ENCODE assay signal across 23 cellular contexts in the genomic region with DNA sequence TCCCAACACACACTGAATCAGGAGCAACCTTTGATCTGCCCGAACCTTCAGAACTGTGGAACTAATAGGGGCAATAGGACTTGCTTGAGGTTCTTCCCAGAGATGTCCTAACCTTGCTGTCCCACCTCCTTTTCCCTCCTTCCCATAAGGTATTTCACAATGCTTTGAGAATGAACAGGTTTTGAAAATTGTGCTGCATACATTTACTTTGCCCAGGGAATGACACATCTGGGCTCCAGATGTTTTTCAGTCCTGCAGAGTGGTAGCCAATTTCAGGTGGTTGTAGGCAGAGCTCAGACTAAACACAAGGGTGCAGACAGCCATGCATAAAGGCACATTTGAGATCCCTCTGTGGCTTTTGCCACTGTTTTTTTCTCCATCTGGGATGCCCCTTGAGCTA.
"Had no signal": no experiment of that assay in that cellular context is flagged by ENCODE, and none has a peak within 500 bp of the region (broad histone marks: within the 10 kb centered on the region; RNA-seq: fewer than 3 reads in every experiment).

No MANE protein-coding gene starts in this region.

- ATAC-seq: activated CD4-positive, CD25-positive, alpha-beta regulatory T cell treated with anti-CD3 and anti-CD28 coated beads, Interleukin-2, amount 50 U/mL, for 24 hours; activated CD8-positive, alpha-beta memory T cell treated with anti-CD3 and anti-CD28 coated beads, Interleukin-2, amount 10 ng/mL, durations not matched to agents 7 days and 5 days; activated CD8-positive, alpha-beta T cell treated with anti-CD3 and anti-CD28 coated beads for 36 hours; left lobe of liver; right lobe of liver; stimulated activated effector memory CD8-positive, alpha-beta T cell treated with anti-CD3 and anti-CD28 coated beads, Interleukin-12 subunit alpha, Interleukin-12 subunit beta, amount 100 ng/mL, for 72 hours; stimulated activated naive CD8-positive, alpha-beta T cell treated with anti-CD3 and anti-CD28 coated beads, Interleukin-15, amount 100 ng/mL, for 72 hours had no signal

- H3K36me3 ChIP-seq: ascending aorta, right lobe of liver, tibial nerve had no signal

- H3K4me3 ChIP-seq: ascending aorta, coronary artery, hepatocyte, lung, right lobe of liver, tibial nerve had no signal

- H3K27ac ChIP-seq: ascending aorta, coronary artery, hepatocyte, parathyroid adenoma, right lobe of liver, tibial nerve, VCaP had no signal

- H3K27me3 ChIP-seq: ascending aorta, hepatocyte, right lobe of liver, tibial nerve had no signal

- H3K9me3 ChIP-seq: ascending aorta, right lobe of liver, tibial nerve had no signal

- DNase-seq: activated CD4-positive, alpha-beta T cell treated with anti-CD3 and anti-CD28 coated beads, Interleukin-2, amount 10 ng/mL, durations not matched to agents 7 days and 5 days; activated CD8-positive, alpha-beta memory T cell treated with anti-CD3 and anti-CD28 coated beads, Interleukin-2, amount 10 ng/mL, durations not matched to agents 7 days and 5 days; activated CD8-positive, alpha-beta T cell treated with anti-CD3 and anti-CD28 coated beads for 36 hours; activated gamma-delta T cell treated with Interleukin-2 at 50 U/mL for 16 hours; activated T-cell treated with anti-CD3 and anti-CD28 coated beads for 4 hours; endodermal cell; immature natural killer cell; naive B cell; nucleus accumbens; right lobe of liver; small intestine; stimulated activated CD4-positive, alpha-beta T cell treated with anti-CD3 and anti-CD28 coated beads, Interleukin-2, amount 100 ng/mL, for 24 hours; stimulated activated naive CD8-positive, alpha-beta T cell treated with anti-CD3 and anti-CD28 coated beads, Interleukin-15, amount 100 ng/mL, for 72 hours had no signal

- H3K4me1 ChIP-seq: ascending aorta, right lobe of liver, tibial nerve had no signal
